1 cellular context compared by ENCODE assay signal in the genomic region with DNA sequence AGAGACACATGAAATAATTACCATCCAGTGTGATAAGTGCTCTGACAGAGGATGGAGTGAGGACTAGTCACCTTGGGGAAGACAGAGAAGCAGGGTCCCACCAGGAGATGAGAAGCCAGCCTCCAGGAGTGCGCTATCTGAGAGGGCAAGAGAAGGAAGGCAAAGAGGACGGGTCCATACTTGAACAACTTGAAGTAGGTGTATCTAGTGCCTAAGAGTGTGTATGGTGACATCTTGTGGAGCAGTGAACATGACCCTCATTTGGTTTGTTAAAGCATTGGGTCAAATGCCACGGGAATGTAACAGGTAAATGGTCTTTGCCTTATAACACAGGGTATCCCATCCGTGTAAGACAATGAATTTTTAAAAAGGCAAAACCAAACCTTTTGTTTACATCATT.
TF ChIP-seq lines count a peak whose summit lies in the region.

No MANE protein-coding gene starts in this region.

TF ChIP-seq in GM12878, 131 proteins besides CTCF, POLR2A, EP300 and RAD21:
- TF ChIP-seq ATF7 (IDR thresholded peaks at IDR 0.05; ENCODE audit: low read depth) (0 out of 2 replicates have a peak, but pooled peaks have one; percentile 19), RUNX3 (IDR thresholded peaks at IDR 0.05; ENCODE audit: low read length) (no peak), ZNF384 (IDR thresholded peaks at IDR 0.05; ENCODE audit: borderline replicate concordance, low read depth, low read length) (no peak), ZBED1 (IDR thresholded peaks at IDR 0.05; ENCODE audit: borderline replicate concordance) (peak; percentile 38; the same call in 1 of the 2 replicates), NR2C1 (IDR thresholded peaks at IDR 0.05) (no peak), TBL1XR1 (IDR thresholded peaks at IDR 0.05; ENCODE audit: low read depth, low read length) (0 out of 2 replicates have a peak, but pooled peaks have one; percentile 48), POLR2AphosphoS2 (IDR thresholded peaks at IDR 0.05; ENCODE audit: low read depth, low read length) (peak; percentile 55; the same call in 1 of the 2 replicates), NBN (IDR thresholded peaks at IDR 0.05) (peak; percentile 63; the same call in 1 of the 2 replicates), RFX5 (IDR thresholded peaks at IDR 0.05; ENCODE audit: low read depth, low read length) (no peak), ZBTB11 (CRISPR knock-in tag; IDR thresholded peaks at IDR 0.05) (no peak; the same call in none of the 2 replicates), HDGF (IDR thresholded peaks at IDR 0.05) (peak; percentile 92), POLR2AphosphoS5 (IDR thresholded peaks at IDR 0.05; ENCODE audit: low read length) (peak; percentile 96), FOXK2 (IDR thresholded peaks at IDR 0.05) (no peak), SMAD5 (IDR thresholded peaks at IDR 0.05; ENCODE audit: low read depth) (peak; percentile 87), POU2F2 (IDR thresholded peaks at IDR 0.05; ENCODE audit: borderline replicate concordance, low read depth, low read length) (peak; percentile 80), CREM (IDR thresholded peaks at IDR 0.05; ENCODE audit: low read depth) (0 out of 2 replicates have a peak, but pooled peaks have one; percentile 15), NFIC (IDR thresholded peaks at IDR 0.05; ENCODE audit: low read depth, low read length) (no peak), PAX5 (IDR thresholded peaks at IDR 0.05; ENCODE audit: borderline replicate concordance, low read depth, low read length) (peak; percentile 60; the same call in 1 of the 2 replicates), STAT1 (conservative IDR thresholded peaks at IDR 0.05) (no peak), SIX5 (IDR thresholded peaks at IDR 0.05; ENCODE audit: low read depth, low read length, severe bottlenecking) (no peak), SUPT20H (IDR thresholded peaks at IDR 0.05; ENCODE audit: borderline replicate concordance, control insufficient read depth, low read depth, low read length) (no peak), ZNF217 (IDR thresholded peaks at IDR 0.05) (no peak), MLLT1 (IDR thresholded peaks at IDR 0.05) (peak; percentile 90), MEF2A (IDR thresholded peaks at IDR 0.05; ENCODE audit: insufficient read depth, low read depth, low read length) (no peak), SMC3 (IDR thresholded peaks at IDR 0.05; ENCODE audit: borderline replicate concordance, low read length) (peak; percentile 35; the same call in 1 of the 2 replicates), RB1 (IDR thresholded peaks at IDR 0.05; ENCODE audit: borderline replicate concordance) (0 out of 2 replicates have a peak, but pooled peaks have one; percentile 30)
- TF ChIP-seq, protein P1, sequence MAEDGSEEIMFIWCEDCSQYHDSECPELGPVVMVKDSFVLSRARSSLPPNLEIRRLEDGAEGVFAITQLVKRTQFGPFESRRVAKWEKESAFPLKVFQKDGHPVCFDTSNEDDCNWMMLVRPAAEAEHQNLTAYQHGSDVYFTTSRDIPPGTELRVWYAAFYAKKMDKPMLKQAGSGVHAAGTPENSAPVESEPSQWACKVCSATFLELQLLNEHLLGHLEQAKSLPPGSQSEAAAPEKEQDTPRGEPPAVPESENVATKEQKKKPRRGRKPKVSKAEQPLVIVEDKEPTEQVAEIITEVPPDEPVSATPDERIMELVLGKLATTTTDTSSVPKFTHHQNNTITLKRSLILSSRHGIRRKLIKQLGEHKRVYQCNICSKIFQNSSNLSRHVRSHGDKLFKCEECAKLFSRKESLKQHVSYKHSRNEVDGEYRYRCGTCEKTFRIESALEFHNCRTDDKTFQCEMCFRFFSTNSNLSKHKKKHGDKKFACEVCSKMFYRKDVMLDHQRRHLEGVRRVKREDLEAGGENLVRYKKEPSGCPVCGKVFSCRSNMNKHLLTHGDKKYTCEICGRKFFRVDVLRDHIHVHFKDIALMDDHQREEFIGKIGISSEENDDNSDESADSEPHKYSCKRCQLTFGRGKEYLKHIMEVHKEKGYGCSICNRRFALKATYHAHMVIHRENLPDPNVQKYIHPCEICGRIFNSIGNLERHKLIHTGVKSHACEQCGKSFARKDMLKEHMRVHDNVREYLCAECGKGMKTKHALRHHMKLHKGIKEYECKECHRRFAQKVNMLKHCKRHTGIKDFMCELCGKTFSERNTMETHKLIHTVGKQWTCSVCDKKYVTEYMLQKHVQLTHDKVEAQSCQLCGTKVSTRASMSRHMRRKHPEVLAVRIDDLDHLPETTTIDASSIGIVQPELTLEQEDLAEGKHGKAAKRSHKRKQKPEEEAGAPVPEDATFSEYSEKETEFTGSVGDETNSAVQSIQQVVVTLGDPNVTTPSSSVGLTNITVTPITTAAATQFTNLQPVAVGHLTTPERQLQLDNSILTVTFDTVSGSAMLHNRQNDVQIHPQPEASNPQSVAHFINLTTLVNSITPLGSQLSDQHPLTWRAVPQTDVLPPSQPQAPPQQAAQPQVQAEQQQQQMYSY (CRISPR knock-in tag; IDR thresholded peaks at IDR 0.05) = no peak
- TF ChIP-seq, protein P2, sequence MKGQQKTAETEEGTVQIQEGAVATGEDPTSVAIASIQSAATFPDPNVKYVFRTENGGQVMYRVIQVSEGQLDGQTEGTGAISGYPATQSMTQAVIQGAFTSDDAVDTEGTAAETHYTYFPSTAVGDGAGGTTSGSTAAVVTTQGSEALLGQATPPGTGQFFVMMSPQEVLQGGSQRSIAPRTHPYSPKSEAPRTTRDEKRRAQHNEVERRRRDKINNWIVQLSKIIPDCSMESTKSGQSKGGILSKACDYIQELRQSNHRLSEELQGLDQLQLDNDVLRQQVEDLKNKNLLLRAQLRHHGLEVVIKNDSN (IDR thresholded peaks at IDR 0.05; ENCODE audit: borderline replicate concordance, extremely low read length, insufficient read depth, low read depth, low read length) = peak; percentile 5
- TF ChIP-seq, protein P3, sequence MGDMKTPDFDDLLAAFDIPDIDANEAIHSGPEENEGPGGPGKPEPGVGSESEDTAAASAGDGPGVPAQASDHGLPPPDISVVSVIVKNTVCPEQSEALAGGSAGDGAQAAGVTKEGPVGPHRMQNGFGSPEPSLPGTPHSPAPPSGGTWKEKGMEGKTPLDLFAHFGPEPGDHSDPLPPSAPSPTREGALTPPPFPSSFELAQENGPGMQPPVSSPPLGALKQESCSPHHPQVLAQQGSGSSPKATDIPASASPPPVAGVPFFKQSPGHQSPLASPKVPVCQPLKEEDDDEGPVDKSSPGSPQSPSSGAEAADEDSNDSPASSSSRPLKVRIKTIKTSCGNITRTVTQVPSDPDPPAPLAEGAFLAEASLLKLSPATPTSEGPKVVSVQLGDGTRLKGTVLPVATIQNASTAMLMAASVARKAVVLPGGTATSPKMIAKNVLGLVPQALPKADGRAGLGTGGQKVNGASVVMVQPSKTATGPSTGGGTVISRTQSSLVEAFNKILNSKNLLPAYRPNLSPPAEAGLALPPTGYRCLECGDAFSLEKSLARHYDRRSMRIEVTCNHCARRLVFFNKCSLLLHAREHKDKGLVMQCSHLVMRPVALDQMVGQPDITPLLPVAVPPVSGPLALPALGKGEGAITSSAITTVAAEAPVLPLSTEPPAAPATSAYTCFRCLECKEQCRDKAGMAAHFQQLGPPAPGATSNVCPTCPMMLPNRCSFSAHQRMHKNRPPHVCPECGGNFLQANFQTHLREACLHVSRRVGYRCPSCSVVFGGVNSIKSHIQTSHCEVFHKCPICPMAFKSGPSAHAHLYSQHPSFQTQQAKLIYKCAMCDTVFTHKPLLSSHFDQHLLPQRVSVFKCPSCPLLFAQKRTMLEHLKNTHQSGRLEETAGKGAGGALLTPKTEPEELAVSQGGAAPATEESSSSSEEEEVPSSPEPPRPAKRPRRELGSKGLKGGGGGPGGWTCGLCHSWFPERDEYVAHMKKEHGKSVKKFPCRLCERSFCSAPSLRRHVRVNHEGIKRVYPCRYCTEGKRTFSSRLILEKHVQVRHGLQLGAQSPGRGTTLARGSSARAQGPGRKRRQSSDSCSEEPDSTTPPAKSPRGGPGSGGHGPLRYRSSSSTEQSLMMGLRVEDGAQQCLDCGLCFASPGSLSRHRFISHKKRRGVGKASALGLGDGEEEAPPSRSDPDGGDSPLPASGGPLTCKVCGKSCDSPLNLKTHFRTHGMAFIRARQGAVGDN (IDR thresholded peaks at IDR 0.05) = no peak
